In genomic region chr12:105835505-105835904, GRCh38 we compare ENCODE assay signal across 20 cellular contexts.
"Had no signal": no experiment of that assay in that cellular context is flagged by ENCODE, and none has a peak within 500 bp of the region (broad histone marks: within the 10 kb centered on the region; RNA-seq: fewer than 3 reads in every experiment).

No MANE protein-coding gene starts in this region.

- H3K4me1 Mint-ChIP-seq: immature natural killer cell; stimulated activated naive CD8-positive, alpha-beta T cell treated with anti-CD3 and anti-CD28 coated beads, Interleukin-15, amount 100 ng/mL, for 72 hours had no signal

- H3K4me3 Mint-ChIP-seq: activated naive CD8-positive, alpha-beta T cell; activated T-helper 1 cell treated with anti-CD3 and anti-CD28 coated beads, Interleukin-12 subunit alpha, Interleukin-12 subunit beta, Interleukin-2, Interleukin-4 antibody, amounts not matched to agents 30 ng/mL and 10 ng/mL and 1 ng/mL, durations not matched to agents 14 hours and 24 hours and 36 hours; dendritic cell treated with granulocyte-macrophage colony-stimulating factor and Interleukin-4, amounts not matched to agents 40 ng/mL and 50 ng/mL, for 4 days; immature natural killer cell; naive thymus-derived CD4-positive, alpha-beta T cell; stimulated activated naive CD8-positive, alpha-beta T cell treated with anti-CD3 and anti-CD28 coated beads, Interleukin-15, amount 100 ng/mL, for 72 hours had no signal

- DNase-seq: activated CD4-positive, alpha-beta T cell treated with anti-CD3 and anti-CD28 coated beads, Interleukin-2, amount 50 U/mL, for 48 hours; effector memory CD4-positive, alpha-beta T cell; immature natural killer cell; kidney glomerular epithelial cell; left ventricle myocardium superior; mesenchymal stem cell; naive thymus-derived CD4-positive, alpha-beta T cell; pancreas; right lobe of liver; small intestine; stimulated activated CD4-positive, alpha-beta T cell treated with anti-CD3 and anti-CD28 coated beads, Interleukin-15, amount 100 ng/mL, for 24 hours; stimulated activated CD4-positive, alpha-beta T cell treated with anti-CD3 and anti-CD28 coated beads, Interleukin-2, amount 100 ng/mL, for 48 hours; stimulated activated naive CD8-positive, alpha-beta T cell treated with anti-CD3 and anti-CD28 coated beads, Interleukin-15, amount 100 ng/mL, for 72 hours; trophoblast cell had no signal

- H3K27me3 Mint-ChIP-seq: dendritic cell treated with granulocyte-macrophage colony-stimulating factor and Interleukin-4, amounts not matched to agents 40 ng/mL and 50 ng/mL, for 4 days had no signal

- H3K36me3 Mint-ChIP-seq: activated naive CD8-positive, alpha-beta T cell; immature natural killer cell; naive thymus-derived CD4-positive, alpha-beta T cell had no signal

- H3K4me3 ChIP-seq: esophagus muscularis mucosa, pancreas, right lobe of liver, suprapubic skin, vagina had no signal

- H3K27ac Mint-ChIP-seq: activated naive CD8-positive, alpha-beta T cell; activated T-helper 1 cell treated with anti-CD3 and anti-CD28 coated beads, Interleukin-12 subunit alpha, Interleukin-12 subunit beta, Interleukin-2, Interleukin-4 antibody, amounts not matched to agents 30 ng/mL and 10 ng/mL and 1 ng/mL, durations not matched to agents 14 hours and 24 hours and 36 hours; dendritic cell treated with granulocyte-macrophage colony-stimulating factor and Interleukin-4, amounts not matched to agents 40 ng/mL and 50 ng/mL, for 4 days; immature natural killer cell; naive thymus-derived CD4-positive, alpha-beta T cell had no signal

- H3K9me3 Mint-ChIP-seq: activated T-helper 1 cell treated with anti-CD3 and anti-CD28 coated beads, Interleukin-12 subunit alpha, Interleukin-12 subunit beta, Interleukin-2, Interleukin-4 antibody, amounts not matched to agents 30 ng/mL and 10 ng/mL and 1 ng/mL, durations not matched to agents 14 hours and 24 hours and 36 hours; dendritic cell treated with granulocyte-macrophage colony-stimulating factor and Interleukin-4, amounts not matched to agents 40 ng/mL and 50 ng/mL, for 4 days; naive thymus-derived CD4-positive, alpha-beta T cell; stimulated activated naive CD8-positive, alpha-beta T cell treated with anti-CD3 and anti-CD28 coated beads, Interleukin-15, amount 100 ng/mL, for 72 hours had no signal
